18 cellular contexts compared by ENCODE assay signal in genomic region chr6:106257195-106257594, GRCh38.
DNase-seq lines count a peak whose midpoint lies in the region; ATAC-seq lines count a peak whose summit lies in the region.
"Had no signal": no experiment of that assay in that cellular context is flagged by ENCODE, and none has a peak within 500 bp of the region (broad histone marks: within the 10 kb centered on the region; RNA-seq: fewer than 3 reads in every experiment).

No MANE protein-coding gene starts in this region.

- no peak overlapping the region for H3K27ac Mint-ChIP-seq in activated T-helper 17 cell treated with anti-CD3 and anti-CD28 coated beads, Interleukin-2, amount 50 U/mL, for 72 hours
- H3K27ac Mint-ChIP-seq: naive thymus-derived CD8-positive, alpha-beta T cell; T-helper 2 cell treated with Interferon-gamma antibody and Interleukin-4, amounts not matched to agents 5 μg/mL and 100 μg/mL, for 36 hours had no signal

- peaks cover 20% of the 10 kb centered on the region for H3K4me1 Mint-ChIP-seq in activated T-helper 17 cell treated with anti-CD3 and anti-CD28 coated beads, Interleukin-2, amount 50 U/mL, for 72 hours

- DNase-seq in EL (peak; percentile 68), NCI-H1105 treated with DMSO at 0.1 percent for 48 hours (lab: John Stamatoyannopoulos, UW) (peak; percentile 29), iris pigment epithelial cell (ENCODE audit: low read depth) (peak; percentile 77), NOMO-1 (lab: John Stamatoyannopoulos, UW; ENCODE audit: unreplicated experiment in 2 of 2) (no peak), cerebellar cortex (ENCODE audit: low spot score) (no peak)
- DNase-seq: AML-193; amniotic stem cell; Caco-2; GF-D8; naive thymus-derived CD8-positive, alpha-beta T cell; NCI-H1436 treated with DMSO at 0.1 percent for 48 hours; NCI-H2227 treated with DMSO at 0.1 percent for 48 hours; posterior cingulate gyrus; SIG-M5 had no signal

- H3K4me3 Mint-ChIP-seq in activated T-helper 17 cell treated with anti-CD3 and anti-CD28 coated beads, Interleukin-2, amount 50 U/mL, for 72 hours: no peak overlapping the region
- H3K4me3 Mint-ChIP-seq: naive thymus-derived CD8-positive, alpha-beta T cell; T-helper 2 cell treated with Interferon-gamma antibody and Interleukin-4, amounts not matched to agents 5 μg/mL and 100 μg/mL, for 36 hours had no signal

- no peaks in the 10 kb centered on the region for H3K9me3 Mint-ChIP-seq in activated T-helper 17 cell treated with anti-CD3 and anti-CD28 coated beads, Interleukin-2, amount 50 U/mL, for 72 hours
- H3K9me3 Mint-ChIP-seq: T-helper 2 cell treated with Interferon-gamma antibody and Interleukin-4, amounts not matched to agents 5 μg/mL and 100 μg/mL, for 36 hours had no signal

- H3K36me3 Mint-ChIP-seq in activated T-helper 17 cell treated with anti-CD3 and anti-CD28 coated beads, Interleukin-2, amount 50 U/mL, for 72 hours (ENCODE audit: low read depth): no peaks in the 10 kb centered on the region

- ATAC-seq in activated T-helper 17 cell treated with anti-CD3 and anti-CD28 coated beads, Interleukin-2, amount 50 U/mL, for 72 hours (replicated peaks): peak; percentile 51
- ATAC-seq in HG02759 (IDR thresholded peaks at IDR 0.05; ENCODE audit: unreplicated experiment) (no peak), GM21576 (IDR thresholded peaks at IDR 0.05; ENCODE audit: unreplicated experiment) (no peak)
- ATAC-seq: naive thymus-derived CD8-positive, alpha-beta T cell had no signal

- H3K27me3 Mint-ChIP-seq in activated T-helper 17 cell treated with anti-CD3 and anti-CD28 coated beads, Interleukin-2, amount 50 U/mL, for 72 hours: no peaks in the 10 kb centered on the region
- H3K27me3 Mint-ChIP-seq: naive thymus-derived CD8-positive, alpha-beta T cell had no signal

Comparison
In these comparisons a context has a peak if more than half of its experiments do, and no peak if none do; other contexts are left out.
1. DNase-seq: peak in EL (single experiment), NCI-H1105 treated with DMSO at 0.1 percent for 48 hours (single experiment) and iris pigment epithelial cell (single experiment); none in NOMO-1 (0 of 2) and cerebellar cortex (single experiment).